In genomic region chr3:69838696-69839515, GRCh38 we compare ENCODE assay signal across 2 cellular contexts.
TF ChIP-seq lines count a peak whose summit lies in the region.

No MANE protein-coding gene starts in this region.

TF ChIP-seq in K562, 482 proteins besides CTCF, POLR2A, EP300 and RAD21:
- TF ChIP-seq PRDM10 (IDR thresholded peaks at IDR 0.05; ENCODE audit: partially characterized antibody) (peak; percentile 39), ZNF57 (CRISPR knock-in tag; IDR thresholded peaks at IDR 0.05) (no peak), RNF2 (IDR thresholded peaks at IDR 0.05) (no peak), POLR2H (tag; IDR thresholded peaks at IDR 0.05; ENCODE audit: low read depth) (no peak), C11orf30 (IDR thresholded peaks at IDR 0.05; ENCODE audit: low read depth) (peak; percentile 36; the same call in 1 of the 2 replicates), XRCC4 (IDR thresholded peaks at IDR 0.05; ENCODE audit: extremely low read depth, insufficient read depth, insufficient read length) (no peak), PHB2 (IDR thresholded peaks at IDR 0.05; ENCODE audit: low read depth) (no peak), ZNF583 (CRISPR knock-in tag; IDR thresholded peaks at IDR 0.05) (no peak), KDM5B (IDR thresholded peaks at IDR 0.05; ENCODE audit: insufficient replicate concordance, low read depth, low read length) (no peak), HLTF (IDR thresholded peaks at IDR 0.05) (no peak), ZNF316 (IDR thresholded peaks at IDR 0.05) (peak; percentile 28; the same call in 1 of the 2 replicates), ZBED1 (IDR thresholded peaks at IDR 0.05) (no peak), ATF6 (CRISPR knock-in tag; IDR thresholded peaks at IDR 0.05) (no peak), RB1 (IDR thresholded peaks at IDR 0.05; ENCODE audit: low read depth) (no peak), FUS (optimal IDR thresholded peaks at IDR 0.05; ENCODE audit: low read depth, low read length) (no peak)
- TF ChIP-seq, protein P1, sequence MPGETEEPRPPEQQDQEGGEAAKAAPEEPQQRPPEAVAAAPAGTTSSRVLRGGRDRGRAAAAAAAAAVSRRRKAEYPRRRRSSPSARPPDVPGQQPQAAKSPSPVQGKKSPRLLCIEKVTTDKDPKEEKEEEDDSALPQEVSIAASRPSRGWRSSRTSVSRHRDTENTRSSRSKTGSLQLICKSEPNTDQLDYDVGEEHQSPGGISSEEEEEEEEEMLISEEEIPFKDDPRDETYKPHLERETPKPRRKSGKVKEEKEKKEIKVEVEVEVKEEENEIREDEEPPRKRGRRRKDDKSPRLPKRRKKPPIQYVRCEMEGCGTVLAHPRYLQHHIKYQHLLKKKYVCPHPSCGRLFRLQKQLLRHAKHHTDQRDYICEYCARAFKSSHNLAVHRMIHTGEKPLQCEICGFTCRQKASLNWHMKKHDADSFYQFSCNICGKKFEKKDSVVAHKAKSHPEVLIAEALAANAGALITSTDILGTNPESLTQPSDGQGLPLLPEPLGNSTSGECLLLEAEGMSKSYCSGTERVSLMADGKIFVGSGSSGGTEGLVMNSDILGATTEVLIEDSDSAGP (CRISPR knock-in tag; IDR thresholded peaks at IDR 0.05), result no peak
- TF ChIP-seq, protein P2, sequence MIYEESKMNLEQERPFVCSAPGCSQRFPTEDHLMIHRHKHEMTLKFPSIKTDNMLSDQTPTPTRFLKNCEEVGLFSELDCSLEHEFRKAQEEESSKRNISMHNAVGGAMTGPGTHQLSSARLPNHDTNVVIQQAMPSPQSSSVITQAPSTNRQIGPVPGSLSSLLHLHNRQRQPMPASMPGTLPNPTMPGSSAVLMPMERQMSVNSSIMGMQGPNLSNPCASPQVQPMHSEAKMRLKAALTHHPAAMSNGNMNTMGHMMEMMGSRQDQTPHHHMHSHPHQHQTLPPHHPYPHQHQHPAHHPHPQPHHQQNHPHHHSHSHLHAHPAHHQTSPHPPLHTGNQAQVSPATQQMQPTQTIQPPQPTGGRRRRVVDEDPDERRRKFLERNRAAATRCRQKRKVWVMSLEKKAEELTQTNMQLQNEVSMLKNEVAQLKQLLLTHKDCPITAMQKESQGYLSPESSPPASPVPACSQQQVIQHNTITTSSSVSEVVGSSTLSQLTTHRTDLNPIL (CRISPR knock-in tag; IDR thresholded peaks at IDR 0.05), result no peak
- TF ChIP-seq, protein P3, sequence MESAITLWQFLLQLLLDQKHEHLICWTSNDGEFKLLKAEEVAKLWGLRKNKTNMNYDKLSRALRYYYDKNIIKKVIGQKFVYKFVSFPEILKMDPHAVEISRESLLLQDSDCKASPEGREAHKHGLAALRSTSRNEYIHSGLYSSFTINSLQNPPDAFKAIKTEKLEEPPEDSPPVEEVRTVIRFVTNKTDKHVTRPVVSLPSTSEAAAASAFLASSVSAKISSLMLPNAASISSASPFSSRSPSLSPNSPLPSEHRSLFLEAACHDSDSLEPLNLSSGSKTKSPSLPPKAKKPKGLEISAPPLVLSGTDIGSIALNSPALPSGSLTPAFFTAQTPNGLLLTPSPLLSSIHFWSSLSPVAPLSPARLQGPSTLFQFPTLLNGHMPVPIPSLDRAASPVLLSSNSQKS (CRISPR knock-in tag; IDR thresholded peaks at IDR 0.05), result no peak
TF ChIP-seq in K562: peak in this region for 3.

TF ChIP-seq in WTC11, 78 proteins besides CTCF, POLR2A, EP300 and RAD21 (continued from another document):
- TF ChIP-seq, protein P4, sequence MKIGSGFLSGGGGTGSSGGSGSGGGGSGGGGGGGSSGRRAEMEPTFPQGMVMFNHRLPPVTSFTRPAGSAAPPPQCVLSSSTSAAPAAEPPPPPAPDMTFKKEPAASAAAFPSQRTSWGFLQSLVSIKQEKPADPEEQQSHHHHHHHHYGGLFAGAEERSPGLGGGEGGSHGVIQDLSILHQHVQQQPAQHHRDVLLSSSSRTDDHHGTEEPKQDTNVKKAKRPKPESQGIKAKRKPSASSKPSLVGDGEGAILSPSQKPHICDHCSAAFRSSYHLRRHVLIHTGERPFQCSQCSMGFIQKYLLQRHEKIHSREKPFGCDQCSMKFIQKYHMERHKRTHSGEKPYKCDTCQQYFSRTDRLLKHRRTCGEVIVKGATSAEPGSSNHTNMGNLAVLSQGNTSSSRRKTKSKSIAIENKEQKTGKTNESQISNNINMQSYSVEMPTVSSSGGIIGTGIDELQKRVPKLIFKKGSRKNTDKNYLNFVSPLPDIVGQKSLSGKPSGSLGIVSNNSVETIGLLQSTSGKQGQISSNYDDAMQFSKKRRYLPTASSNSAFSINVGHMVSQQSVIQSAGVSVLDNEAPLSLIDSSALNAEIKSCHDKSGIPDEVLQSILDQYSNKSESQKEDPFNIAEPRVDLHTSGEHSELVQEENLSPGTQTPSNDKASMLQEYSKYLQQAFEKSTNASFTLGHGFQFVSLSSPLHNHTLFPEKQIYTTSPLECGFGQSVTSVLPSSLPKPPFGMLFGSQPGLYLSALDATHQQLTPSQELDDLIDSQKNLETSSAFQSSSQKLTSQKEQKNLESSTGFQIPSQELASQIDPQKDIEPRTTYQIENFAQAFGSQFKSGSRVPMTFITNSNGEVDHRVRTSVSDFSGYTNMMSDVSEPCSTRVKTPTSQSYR (CRISPR knock-in tag; IDR thresholded peaks at IDR 0.05), result no peak
- TF ChIP-seq NFYB (CRISPR knock-in tag; conservative IDR thresholded peaks at IDR 0.05; ENCODE audit: low read depth), result no peak
- TF ChIP-seq CREB1 (CRISPR knock-in tag; IDR thresholded peaks at IDR 0.05), result no peak
- TF ChIP-seq MAX (CRISPR knock-in tag; IDR thresholded peaks at IDR 0.05), result no peak
- no peak for TF ChIP-seq ZNF121 (CRISPR knock-in tag; IDR thresholded peaks at IDR 0.05)
- no peak for TF ChIP-seq PRRX2 (CRISPR knock-in tag; IDR thresholded peaks at IDR 0.05)
- no peak for TF ChIP-seq JUN (CRISPR knock-in tag; IDR thresholded peaks at IDR 0.05)
- TF ChIP-seq, protein P5, sequence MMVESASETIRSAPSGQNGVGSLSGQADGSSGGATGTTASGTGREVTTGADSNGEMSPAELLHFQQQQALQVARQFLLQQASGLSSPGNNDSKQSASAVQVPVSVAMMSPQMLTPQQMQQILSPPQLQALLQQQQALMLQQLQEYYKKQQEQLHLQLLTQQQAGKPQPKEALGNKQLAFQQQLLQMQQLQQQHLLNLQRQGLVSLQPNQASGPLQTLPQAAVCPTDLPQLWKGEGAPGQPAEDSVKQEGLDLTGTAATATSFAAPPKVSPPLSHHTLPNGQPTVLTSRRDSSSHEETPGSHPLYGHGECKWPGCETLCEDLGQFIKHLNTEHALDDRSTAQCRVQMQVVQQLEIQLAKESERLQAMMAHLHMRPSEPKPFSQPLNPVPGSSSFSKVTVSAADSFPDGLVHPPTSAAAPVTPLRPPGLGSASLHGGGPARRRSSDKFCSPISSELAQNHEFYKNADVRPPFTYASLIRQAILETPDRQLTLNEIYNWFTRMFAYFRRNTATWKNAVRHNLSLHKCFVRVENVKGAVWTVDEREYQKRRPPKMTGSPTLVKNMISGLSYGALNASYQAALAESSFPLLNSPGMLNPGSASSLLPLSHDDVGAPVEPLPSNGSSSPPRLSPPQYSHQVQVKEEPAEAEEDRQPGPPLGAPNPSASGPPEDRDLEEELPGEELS (CRISPR knock-in tag; IDR thresholded peaks at IDR 0.05), result no peak
- no peak for TF ChIP-seq ATF1 (CRISPR knock-in tag; IDR thresholded peaks at IDR 0.05)
- TF ChIP-seq TCF7 (CRISPR knock-in tag; IDR thresholded peaks at IDR 0.05; ENCODE audit: low read depth), result no peak
- TF ChIP-seq ETV6 (CRISPR knock-in tag; IDR thresholded peaks at IDR 0.05), result no peak
- no peak for TF ChIP-seq ATF3 (CRISPR knock-in tag; conservative IDR thresholded peaks at IDR 0.05)
- no peak for TF ChIP-seq EMX1 (CRISPR knock-in tag; IDR thresholded peaks at IDR 0.05)
- no peak for TF ChIP-seq ESRRA (CRISPR knock-in tag; IDR thresholded peaks at IDR 0.05; ENCODE audit: borderline replicate concordance)
- TF ChIP-seq NR3C1 (CRISPR knock-in tag; conservative IDR thresholded peaks at IDR 0.05; ENCODE audit: low read depth), result no peak
